ENCODE assay signal across 1 cellular context in genomic region chr10:16566202-16566805, GRCh38.
TF ChIP-seq lines count a peak whose summit lies in the region.

No MANE protein-coding gene starts in this region.

TF ChIP-seq in IMR-90, 13 proteins besides CTCF, POLR2A, EP300 and RAD21 (continued from another document):
- TF ChIP-seq USF2 (IDR thresholded peaks at IDR 0.05; ENCODE audit: low read depth, low read length) = no peak
- no peak for TF ChIP-seq SMC3 (IDR thresholded peaks at IDR 0.05; ENCODE audit: low read depth, low read length)
- no peak for TF ChIP-seq FOS (IDR thresholded peaks at IDR 0.05; ENCODE audit: low read depth, low read length)
- no peak for TF ChIP-seq MAZ (IDR thresholded peaks at IDR 0.05; ENCODE audit: borderline replicate concordance, low read depth, low read length)
- TF ChIP-seq RFX5 (IDR thresholded peaks at IDR 0.05; ENCODE audit: low read depth, low read length) = no peak
- no peak for TF ChIP-seq MAFK (IDR thresholded peaks at IDR 0.05; ENCODE audit: low read depth, low read length)
- no peak for TF ChIP-seq NFE2L2 (IDR thresholded peaks at IDR 0.05; ENCODE audit: low read depth, low read length)
- no peak for TF ChIP-seq CHD1 (IDR thresholded peaks at IDR 0.05; ENCODE audit: low read depth, low read length)
- no peak for TF ChIP-seq MXI1 (IDR thresholded peaks at IDR 0.05; ENCODE audit: borderline replicate concordance, low read depth, low read length)
- TF ChIP-seq BHLHE40 (IDR thresholded peaks at IDR 0.05; ENCODE audit: low read depth, low read length) = no peak
- TF ChIP-seq CEBPB (IDR thresholded peaks at IDR 0.05; ENCODE audit: low read depth, low read length) = no peak
- no peak for TF ChIP-seq RCOR1 (IDR thresholded peaks at IDR 0.05; ENCODE audit: insufficient replicate concordance, low read length)
